Comparison of ENCODE assay signal across 8 cellular contexts in the genomic region with DNA sequence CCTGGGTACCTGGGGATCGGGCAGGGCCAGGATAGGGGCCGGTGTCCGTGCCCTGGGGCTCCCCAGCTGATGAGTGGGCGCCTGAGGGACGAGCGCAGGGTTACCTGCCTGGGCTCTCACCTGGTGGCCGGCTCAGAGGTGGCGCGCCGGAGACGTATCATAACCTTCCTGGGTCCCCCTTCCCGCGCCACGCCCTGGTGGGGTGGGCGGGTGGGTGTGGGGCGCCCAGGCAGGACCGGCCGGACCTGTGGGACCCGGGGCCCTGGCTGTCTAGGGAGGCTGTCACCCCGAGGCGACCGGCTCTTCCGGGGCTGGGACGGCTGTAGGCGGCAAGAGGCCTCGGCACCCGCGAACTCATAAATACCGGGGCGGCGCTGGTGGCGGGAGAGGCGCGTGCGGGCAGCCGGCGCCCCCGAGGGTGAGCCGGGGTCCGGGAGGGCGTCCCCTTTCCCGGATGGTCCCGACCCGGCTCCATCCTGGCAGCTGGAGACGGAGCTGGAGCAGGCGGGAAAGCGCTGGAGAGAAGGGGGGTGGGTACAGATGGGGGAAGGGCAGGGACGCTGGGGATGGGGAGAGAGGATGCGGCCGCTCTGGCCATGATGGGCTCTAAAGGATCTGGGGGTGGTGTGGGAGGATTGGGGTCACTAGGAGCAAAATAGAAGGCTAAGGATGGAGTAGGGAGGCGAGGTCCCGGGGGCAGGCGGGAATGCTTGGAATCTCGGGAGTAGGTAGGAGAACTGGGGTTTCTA. TPM values are rescaled to one million over a fixed set of nuclear protein-coding genes. Genes with fewer than 3 reads are reported as not detected.
DNase-seq lines count a peak whose midpoint lies in the region; ATAC-seq and TF ChIP-seq lines count a peak whose summit lies in the region.

Gene ACP7 (plus strand): TSS at position 386 of the 749 bp plus-strand sequence. CDS start 902 bp downstream, outside the sequence.

- no CpG with 5 or more reads among the region's 54 CpGs for WGBS in H9 (ENCODE audit: extremely low coverage, insufficient read length, low lambda C conversion rate)

- no peaks in the 10 kb centered on the region for H3K79me2 ChIP-seq in H9 (ENCODE audit: insufficient read depth, low read length)
- H3K79me2 ChIP-seq in fibroblast of lung (ENCODE audit: control insufficient read depth, insufficient read depth, low read length): no peaks in the 10 kb centered on the region

- H3K4me2 ChIP-seq in H9 (ENCODE audit: insufficient read depth, insufficient read length, low read length) (peak within 1 kb of the TSS; percentile 49), fibroblast of lung (ENCODE audit: extremely low read depth, insufficient read depth, low read length) (peak within 1 kb of the TSS; percentile 63)

- H3K27me3 Mint-ChIP-seq in H9 (ENCODE audit: low read depth): peaks cover 87% of the 10 kb centered on the region
- H3K27me3 Mint-ChIP-seq in activated T-cell treated with anti-CD3 and anti-CD28 coated beads, Interleukin-2, amount 50 U/mL, for 72 hours (ENCODE audit: low read depth): peaks cover 54% of the 10 kb centered on the region

- H3K36me3 Mint-ChIP-seq in H9 (ENCODE audit: insufficient read depth in 1 of 3, low read depth in 3 of 3): no peaks in the 10 kb centered on the region
- no peaks in the 10 kb centered on the region for H3K36me3 Mint-ChIP-seq in activated T-cell treated with anti-CD3 and anti-CD28 coated beads, Interleukin-2, amount 50 U/mL, for 72 hours (ENCODE audit: insufficient read depth in 2 of 2)

- peak within 1 kb of the TSS; percentile 64 to 85 for H3K4me3 Mint-ChIP-seq in H9
- peak within 1 kb of the TSS; percentile 76 to 90 for H3K4me3 Mint-ChIP-seq in activated T-cell treated with anti-CD3 and anti-CD28 coated beads, Interleukin-2, amount 50 U/mL, for 72 hours

- H3K23ac ChIP-seq in H9 (ENCODE audit: insufficient read length, low read depth, low read length): no peak within 1 kb of the TSS

- no peak within 1 kb of the TSS for H3T11ph ChIP-seq in H9 (ENCODE audit: low read length)

- H3K9me3 ChIP-seq in H9 (ENCODE audit: control insufficient read depth, low read depth, low read length) (no peaks in the 10 kb centered on the region), fibroblast of lung (ENCODE audit: control insufficient read depth, insufficient read depth, low read depth, low read length) (no peaks in the 10 kb centered on the region)

- no peak within 1 kb of the TSS for H3K4ac ChIP-seq in H9 (ENCODE audit: low read depth, low read length)

- H2AK5ac ChIP-seq in H9 (ENCODE audit: insufficient read length, low read length): no peak within 1 kb of the TSS

- no peak within 1 kb of the TSS for H4K5ac ChIP-seq in H9 (ENCODE audit: insufficient read length, low read depth, low read length)

- peak; percentile 68 to 83 for ATAC-seq in activated T-cell treated with anti-CD3 and anti-CD28 coated beads, Interleukin-2, amount 50 U/mL, for 72 hours (replicated peaks in 1 of 2)
- ATAC-seq in GM18498 (IDR thresholded peaks at IDR 0.05; ENCODE audit: unreplicated experiment): no peak

- H2AFZ ChIP-seq in H9 (ENCODE audit: low read length) (peak within 1 kb of the TSS; percentile 72), fibroblast of lung (ENCODE audit: low read length) (no peak within 1 kb of the TSS)

- H2BK12ac ChIP-seq in H9 (ENCODE audit: insufficient read length, low read depth, low read length): no peak within 1 kb of the TSS

- no peaks in the 10 kb centered on the region for H3K79me1 ChIP-seq in H9 (ENCODE audit: insufficient read depth, low read depth, low read length, poor library complexity, severe bottlenecking)

- H3K4me1 Mint-ChIP-seq in H9: peaks cover 16 to 20% of the 10 kb centered on the region in 2 experiments
- peaks cover 18% of the 10 kb centered on the region for H3K4me1 Mint-ChIP-seq in activated T-cell treated with anti-CD3 and anti-CD28 coated beads, Interleukin-2, amount 50 U/mL, for 72 hours (ENCODE audit: low read depth)

- H3K36me3 ChIP-seq in fibroblast of lung (ENCODE audit: control insufficient read depth, insufficient read depth, low read length): no peaks in the 10 kb centered on the region

- H3K4me1 ChIP-seq in H9 (ENCODE audit: insufficient read depth, low read length) (no peaks in the 10 kb centered on the region), fibroblast of lung (ENCODE audit: control insufficient read depth, extremely low read depth, insufficient read depth, low read length) (no peaks in the 10 kb centered on the region)

- no peak within 1 kb of the TSS for H3K27ac ChIP-seq in H9 (ENCODE audit: insufficient read length, low read depth, low read length)
- H3K27ac ChIP-seq in fibroblast of lung (ENCODE audit: insufficient read depth, low read length): no peak within 1 kb of the TSS

- H2BK5ac ChIP-seq in H9 (ENCODE audit: insufficient read length, low read length): no peak within 1 kb of the TSS

- peak within 1 kb of the TSS in 3 of 4 experiments; percentile 14 to 44 (median 19) for H3K4me3 ChIP-seq in fibroblast of lung (replicated peaks in 1 of 4; ENCODE audit: control extremely low read depth in 1 of 4, insufficient read depth in 1 of 4, low read depth in 3 of 4, low read length in 4 of 4)

- no peak within 1 kb of the TSS for H2BK20ac ChIP-seq in H9 (ENCODE audit: low read depth, low read length, poor library complexity, severe bottlenecking)

- H2BK15ac ChIP-seq in H9 (ENCODE audit: low read depth, low read length): no peak within 1 kb of the TSS

- H3K23me2 ChIP-seq in H9 (ENCODE audit: insufficient read length, low read depth, low read length, poor library complexity, severe bottlenecking): peaks cover 8% of the 10 kb centered on the region

- no peak within 1 kb of the TSS for H4K8ac ChIP-seq in H9 (replicated peaks; ENCODE audit: insufficient read length, low read depth, low read length)

- no peaks in the 10 kb centered on the region; a peak in 2 of 5 replicates for H3K9me3 Mint-ChIP-seq in H9
- H3K9me3 Mint-ChIP-seq in activated T-cell treated with anti-CD3 and anti-CD28 coated beads, Interleukin-2, amount 50 U/mL, for 72 hours: no peaks in the 10 kb centered on the region

- H3K27ac Mint-ChIP-seq in H9: no peak within 1 kb of the TSS; a peak in 1 of 7 replicates
- H3K27ac Mint-ChIP-seq in activated T-cell treated with anti-CD3 and anti-CD28 coated beads, Interleukin-2, amount 50 U/mL, for 72 hours: no peak within 1 kb of the TSS

- TF ChIP-seq CTCF in H9 (conservative IDR thresholded peaks at IDR 0.05) (peak; percentile 24; the same call in 1 of the 3 replicates), fibroblast of lung (conservative IDR thresholded peaks at IDR 0.05 in 1 of 2, IDR thresholded peaks at IDR 0.05 in 1 of 2; ENCODE audit: low read depth in 1 of 2, low read length in 2 of 2) (no peak)

- DNase-seq in H9 (no peak), fibroblast of lung (ENCODE audit: low read depth in 2 of 2) (no peak), NCI-H2029 (lab: John Stamatoyannopoulos, UW) (no peak), NAMALWA (ENCODE audit: low spot score) (no peak), DMS 273 (lab: John Stamatoyannopoulos, UW; ENCODE audit: unreplicated experiment) (no peak)
- DNase-seq in activated T-cell treated with anti-CD3 and anti-CD28 coated beads, Interleukin-2, amount 50 U/mL, for 72 hours: peak; percentile 26 to 52
- peak; percentile 32 for DNase-seq in stimulated activated CD4-positive, alpha-beta T cell treated with anti-CD3 and anti-CD28 coated beads, Interleukin-15, amount 100 ng/mL, for 24 hours

- no peaks in the 10 kb centered on the region for H4K20me1 ChIP-seq in H9 (ENCODE audit: control insufficient read depth, insufficient read depth, insufficient read length)
- H4K20me1 ChIP-seq in fibroblast of lung (ENCODE audit: control insufficient read depth, extremely low read depth, insufficient read depth, low read length): no peaks in the 10 kb centered on the region

- H2BK120ac ChIP-seq in H9 (ENCODE audit: low read depth, low read length, poor library complexity, severe bottlenecking): no peak within 1 kb of the TSS

- no peak within 1 kb of the TSS for H3K56ac ChIP-seq in H9 (ENCODE audit: insufficient read length, low read depth, low read length)

- H3K18ac ChIP-seq in H9 (ENCODE audit: insufficient read length, low read depth, low read length): peak within 1 kb of the TSS; percentile 46

- H3K27me3 ChIP-seq in H9 (ENCODE audit: insufficient read depth, low read length) (peaks cover 16% of the 10 kb centered on the region; the same call in 1 of the 2 replicates), fibroblast of lung (ENCODE audit: control insufficient read depth, insufficient read depth, low read length) (peaks cover 22% of the 10 kb centered on the region)

- 0 out of 2 replicates have a peak within 1 kb of the TSS, but pooled peaks have one; percentile 51 for H3K14ac ChIP-seq in H9 (ENCODE audit: insufficient read depth, low read length)

- H4K91ac ChIP-seq in H9 (ENCODE audit: insufficient read length, low read depth, low read length): no peak within 1 kb of the TSS

- H3K9ac ChIP-seq in H9 (ENCODE audit: extremely low read depth, insufficient read length, low read length): no peak within 1 kb of the TSS
- no peak within 1 kb of the TSS for H3K9ac ChIP-seq in fibroblast of lung (ENCODE audit: insufficient read depth, low read length)

RNA-seq across cellular contexts. Expression of gene ACP7, which starts in this region (rescaled TPM):
- total RNA-seq in H9 (2021) (0.15 and 0.18 TPM in 2 replicates), fibroblast of lung (not detected in 2 replicates)
- not detected for total RNA-seq in activated T-cell treated with anti-CD3 and anti-CD28 coated beads, Interleukin-2, amount 50 U/mL, for 72 hours
- 0.02 TPM in 1 of 2 replicates, not detected in the other for polyA plus RNA-seq in fibroblast of lung
- polyA plus RNA-seq in fibroblast of lung (2012): 0.24 TPM in 1 of 2 replicates, not detected in the other
- polyA minus RNA-seq in fibroblast of lung (ENCODE audit: low replicate concordance): 0.78 TPM in 1 of 2 replicates, not detected in the other

Comparison
In these comparisons a context has a peak if more than half of its experiments do, and no peak if none do; other contexts are left out.
1. Peak in DNase-seq and ATAC-seq in activated T-cell treated with anti-CD3 and anti-CD28 coated beads, Interleukin-2, amount 50 U/mL, for 72 hours; RNA of the gene not detected or under 1 TPM.